In genomic region chr2:101812226-101812625, GRCh38 we compare ENCODE assay signal across 23 cellular contexts.
DNase-seq lines count a peak whose midpoint lies in the region; ATAC-seq and TF ChIP-seq lines count a peak whose summit lies in the region.
"Had no signal": no experiment of that assay in that cellular context is flagged by ENCODE, and none has a peak within 500 bp of the region (broad histone marks: within the 10 kb centered on the region; RNA-seq: fewer than 3 reads in every experiment).

No MANE protein-coding gene starts in this region.

- no peaks in the 10 kb centered on the region; the same call in 1 of the 2 replicates for H4K20me1 ChIP-seq in GM23338 (replicated peaks; ENCODE audit: insufficient read depth)

- H3K27me3 ChIP-seq in GM23338 (ENCODE audit: insufficient read depth), result no peaks in the 10 kb centered on the region
- H3K27me3 ChIP-seq: BLaER1, MG63, SJCRH30 had no signal

- H3F3A ChIP-seq in GM23338 (replicated peaks; ENCODE audit: low read depth), result no peaks in the 10 kb centered on the region

- H3K27me3 Mint-ChIP-seq in GM23338 (ENCODE audit: insufficient read depth, low read depth, poor library complexity), result peaks cover 2% of the 10 kb centered on the region
- H3K27me3 Mint-ChIP-seq in brain, result no peaks in the 10 kb centered on the region
- peaks cover 3% of the 10 kb centered on the region for H3K27me3 Mint-ChIP-seq in nephron (ENCODE audit: low read depth)
- no peaks in the 10 kb centered on the region for H3K27me3 Mint-ChIP-seq in activated naive CD8-positive, alpha-beta T cell treated with anti-CD3 and anti-CD28 coated beads, Interleukin-2, amount 50 U/mL, for 24 hours
- H3K27me3 Mint-ChIP-seq: CD4-positive, alpha-beta memory T cell had no signal

- no peaks in the 10 kb centered on the region for H3K9me2 ChIP-seq in GM23338 (ENCODE audit: insufficient read depth)

- H3K79me2 ChIP-seq in GM23338 (replicated peaks; ENCODE audit: insufficient read depth), result peaks cover 100% of the 10 kb centered on the region

- ATAC-seq in GM23338, result no peak
- no peak for ATAC-seq in activated naive CD8-positive, alpha-beta T cell treated with anti-CD3 and anti-CD28 coated beads, Interleukin-2, amount 50 U/mL, for 24 hours
- ATAC-seq: HCT116, K562 had no signal

- H3K27ac ChIP-seq in GM23338 (ENCODE audit: low read depth), result no peak overlapping the region
- H3K27ac ChIP-seq: 22Rv1, BLaER1, SJCRH30 had no signal

- TF ChIP-seq CTCF in GM23338 (conservative IDR thresholded peaks at IDR 0.05; ENCODE audit: low read depth in 2 of 2) (no peak), brain (conservative IDR thresholded peaks at IDR 0.05) (no peak), nephron (IDR thresholded peaks at IDR 0.05; ENCODE audit: unreplicated experiment in 3 of 3) (no peak)

- H3K4me3 ChIP-seq in GM23338, result no peak overlapping the region
- H3K4me3 ChIP-seq: BLaER1, K562, MG63, SJCRH30 had no signal

- peaks cover 63% of the 10 kb centered on the region for H3K4me1 Mint-ChIP-seq in GM23338
- peaks cover 91% of the 10 kb centered on the region for H3K4me1 Mint-ChIP-seq in brain
- peaks cover 64% of the 10 kb centered on the region for H3K4me1 Mint-ChIP-seq in nephron
- peaks cover 66% of the 10 kb centered on the region for H3K4me1 Mint-ChIP-seq in activated naive CD8-positive, alpha-beta T cell treated with anti-CD3 and anti-CD28 coated beads, Interleukin-2, amount 50 U/mL, for 24 hours

- H3K36me3 Mint-ChIP-seq in GM23338 (ENCODE audit: low read depth), result peaks cover 3% of the 10 kb centered on the region; the same call in 2 of the 3 replicates
- H3K36me3 Mint-ChIP-seq in brain, result peaks cover 15% of the 10 kb centered on the region
- H3K36me3 Mint-ChIP-seq in nephron (ENCODE audit: low read depth), result peaks cover 3% of the 10 kb centered on the region
- H3K36me3 Mint-ChIP-seq in activated naive CD8-positive, alpha-beta T cell treated with anti-CD3 and anti-CD28 coated beads, Interleukin-2, amount 50 U/mL, for 24 hours (ENCODE audit: low read depth), result peaks cover 11% of the 10 kb centered on the region

- H3K36me3 ChIP-seq in GM23338 (ENCODE audit: insufficient read depth), result no peaks in the 10 kb centered on the region
- H3K36me3 ChIP-seq: SJCRH30 had no signal

- H3K4me3 Mint-ChIP-seq in GM23338 (no peak overlapping the region), brain (peak overlapping the region in 2 of 5 experiments; percentile 20 to 42), nephron (no peak overlapping the region)
- no peak overlapping the region for H3K4me3 Mint-ChIP-seq in activated naive CD8-positive, alpha-beta T cell treated with anti-CD3 and anti-CD28 coated beads, Interleukin-2, amount 50 U/mL, for 24 hours
- H3K4me3 Mint-ChIP-seq: CD4-positive, alpha-beta memory T cell had no signal

- peak; percentile 40 for DNase-seq in DMS 273 (lab: John Stamatoyannopoulos, UW; ENCODE audit: unreplicated experiment)
- DNase-seq in DMS 273 treated with DMSO at 0.1 percent for 48 hours (lab: John Stamatoyannopoulos, UW), result no peak
- DNase-seq in GM23338 (ENCODE audit: low spot score), result no peak
- no peak for DNase-seq in medulla oblongata (ENCODE audit: extremely low spot score)
- no peak for DNase-seq in NCI-H128 (lab: John Stamatoyannopoulos, UW; ENCODE audit: unreplicated experiment)
- no peak for DNase-seq in activated naive CD8-positive, alpha-beta T cell treated with anti-CD3 and anti-CD28 coated beads, Interleukin-2, amount 50 U/mL, for 24 hours
- DNase-seq: ACHN; CD4-positive, alpha-beta memory T cell; DMS53; GDM1; MG63; NCI-H1092 treated with DMSO at 0.1 percent for 48 hours; NCI-H146; NCI-H2029 treated with DMSO at 0.1 percent for 48 hours; NCI-H524 treated with DMSO at 0.1 percent for 48 hours; OCI-M1; SJCRH30 had no signal

- peak overlapping the region; percentile 39; the same call in 1 of the 2 replicates for H3K27ac Mint-ChIP-seq in GM23338
- peak overlapping the region in 4 of 5 experiments; percentile 20 to 87 (median 74) for H3K27ac Mint-ChIP-seq in brain
- H3K27ac Mint-ChIP-seq in nephron, result peak overlapping the region; percentile 20 to 41 (median 25)
- H3K27ac Mint-ChIP-seq in activated naive CD8-positive, alpha-beta T cell treated with anti-CD3 and anti-CD28 coated beads, Interleukin-2, amount 50 U/mL, for 24 hours, result no peak overlapping the region

- H3K4me1 ChIP-seq in GM23338 (ENCODE audit: insufficient read depth), result peaks cover 40% of the 10 kb centered on the region

- H3K9me3 Mint-ChIP-seq in GM23338 (no peaks in the 10 kb centered on the region), brain (no peaks in the 10 kb centered on the region), nephron (no peaks in the 10 kb centered on the region)
- peaks cover 7% of the 10 kb centered on the region for H3K9me3 Mint-ChIP-seq in activated naive CD8-positive, alpha-beta T cell treated with anti-CD3 and anti-CD28 coated beads, Interleukin-2, amount 50 U/mL, for 24 hours

- no peak overlapping the region for H2AFZ ChIP-seq in GM23338

- H3K4me2 ChIP-seq in GM23338, result no peak overlapping the region
- H3K4me2 ChIP-seq: BLaER1 had no signal

TF ChIP-seq in GM23338, 12 proteins besides CTCF, POLR2A, EP300 and RAD21:
- TF ChIP-seq ETS1 (IDR thresholded peaks at IDR 0.05), result no peak
- no peak for TF ChIP-seq CREB1 (CRISPR knock-in tag; IDR thresholded peaks at IDR 0.05; ENCODE audit: low read depth)
- TF ChIP-seq NANOG (IDR thresholded peaks at IDR 0.05; ENCODE audit: borderline replicate concordance), result no peak
- TF ChIP-seq POLR2AphosphoS5 (IDR thresholded peaks at IDR 0.05; ENCODE audit: low read depth), result no peak
- no peak for TF ChIP-seq ZNF114 (CRISPR knock-in tag; IDR thresholded peaks at IDR 0.05)
- no peak for TF ChIP-seq EZH2 (IDR thresholded peaks at IDR 0.05; ENCODE audit: low read depth, unreplicated experiment)
